Comparison of ENCODE assay signal across 19 cellular contexts in genomic region chr2:33496150-33496549, GRCh38. TPM values are rescaled to one million over a fixed set of nuclear protein-coding genes. Genes with fewer than 3 reads are reported as not detected.
DNase-seq lines count a peak whose midpoint lies in the region; ATAC-seq, FAIRE-seq and TF ChIP-seq lines count a peak whose summit lies in the region.
"Had no signal": no experiment of that assay in that cellular context is flagged by ENCODE, and none has a peak within 500 bp of the region (broad histone marks: within the 10 kb centered on the region; RNA-seq: fewer than 3 reads in every experiment).

No MANE protein-coding gene starts in this region.

- no peaks in the 10 kb centered on the region for H3K9me3 Mint-ChIP-seq in activated T-helper 1 cell treated with anti-CD3 and anti-CD28 coated beads, Interleukin-12 subunit alpha, Interleukin-12 subunit beta, Interleukin-2, Interleukin-4 antibody, amounts not matched to agents 30 ng/mL and 10 ng/mL and 1 ng/mL, durations not matched to agents 14 hours and 24 hours and 36 hours
- H3K9me3 Mint-ChIP-seq in immature natural killer cell: peaks cover 0 to 4% (median 0%) of the 10 kb centered on the region in 6 donors

- peak; percentile 84 for DNase-seq in AG10803 (ENCODE audit: low read depth)
- no peak for DNase-seq in GM19239 (ENCODE audit: insufficient read length, low spot score)
- DNase-seq in activated T-helper 1 cell treated with anti-CD3 and anti-CD28 coated beads, Interleukin-12 subunit alpha, Interleukin-12 subunit beta, Interleukin-2, Interleukin-4 antibody, amounts not matched to agents 30 ng/mL and 10 ng/mL and 1 ng/mL, durations not matched to agents 14 hours and 24 hours and 36 hours (ENCODE audit: low spot score): no peak
- DNase-seq in immature natural killer cell: no peak
- no peak for DNase-seq in amygdala (lab: John Stamatoyannopoulos, UW)
- DNase-seq in iPS-NIHi7 (ENCODE audit: extremely low spot score): no peak
- no peak for DNase-seq in NOMO-1 treated with dmso at 0.1 percent for 144 hours (lab: John Stamatoyannopoulos, UW; ENCODE audit: unreplicated experiment)
- DNase-seq: activated CD8-positive, alpha-beta memory T cell treated with anti-CD3 and anti-CD28 coated beads, Interleukin-2, amount 50 U/mL, for 4 hours; activated naive CD4-positive, alpha-beta T cell treated with anti-CD3 and anti-CD28 coated beads, Interleukin-2, amount 50 U/mL, for 16 hours; central memory CD4-positive, alpha-beta T cell; NCI-H1092 treated with DMSO at 0.1 percent for 48 hours; NCI-H226; stimulated activated CD4-positive, alpha-beta T cell treated with anti-CD3 and anti-CD28 coated beads, Interleukin-15, amount 100 ng/mL, for 24 hours; WERI-Rb-1 had no signal

- intact Hi-C loops in activated T-helper 1 cell treated with anti-CD3 and anti-CD28 coated beads, Interleukin-12 subunit alpha, Interleukin-12 subunit beta, Interleukin-2, Interleukin-4 antibody, amounts not matched to agents 30 ng/mL and 10 ng/mL and 1 ng/mL, durations not matched to agents 14 hours and 24 hours and 36 hours (cut with micrococcal nuclease): loop anchor here (2.0 to 5.0 kb wide), 2 partner anchors 23 to 86 kb away; no protein-coding TSS in a partner anchor

- TF ChIP-seq CTCF in AG10803 (conservative IDR thresholded peaks at IDR 0.05; ENCODE audit: low read length): no peak

- H3K4me3 Mint-ChIP-seq in activated T-helper 1 cell treated with anti-CD3 and anti-CD28 coated beads, Interleukin-12 subunit alpha, Interleukin-12 subunit beta, Interleukin-2, Interleukin-4 antibody, amounts not matched to agents 30 ng/mL and 10 ng/mL and 1 ng/mL, durations not matched to agents 14 hours and 24 hours and 36 hours: peak overlapping the region; percentile 6
- peak overlapping the region in 4 of 5 donors; percentile 26 to 65 (median 46) for H3K4me3 Mint-ChIP-seq in immature natural killer cell

- no peak for ATAC-seq in HG02610 (IDR thresholded peaks at IDR 0.05; ENCODE audit: unreplicated experiment)

- peak; percentile 55 for FAIRE-seq in GM19239 (lab: Jason Lieb, UNC)

- H3K4me1 Mint-ChIP-seq in activated T-helper 1 cell treated with anti-CD3 and anti-CD28 coated beads, Interleukin-12 subunit alpha, Interleukin-12 subunit beta, Interleukin-2, Interleukin-4 antibody, amounts not matched to agents 30 ng/mL and 10 ng/mL and 1 ng/mL, durations not matched to agents 14 hours and 24 hours and 36 hours (ENCODE audit: low read depth): peaks cover 44% of the 10 kb centered on the region
- peaks cover 33 to 55% of the 10 kb centered on the region in 2 donors for H3K4me1 Mint-ChIP-seq in immature natural killer cell

- peaks cover 6% of the 10 kb centered on the region for H3K36me3 Mint-ChIP-seq in activated T-helper 1 cell treated with anti-CD3 and anti-CD28 coated beads, Interleukin-12 subunit alpha, Interleukin-12 subunit beta, Interleukin-2, Interleukin-4 antibody, amounts not matched to agents 30 ng/mL and 10 ng/mL and 1 ng/mL, durations not matched to agents 14 hours and 24 hours and 36 hours (ENCODE audit: low read depth)
- peaks cover 0 to 8% (median 3%) of the 10 kb centered on the region in 3 donors for H3K36me3 Mint-ChIP-seq in immature natural killer cell

- no peak overlapping the region for H3K27ac Mint-ChIP-seq in activated T-helper 1 cell treated with anti-CD3 and anti-CD28 coated beads, Interleukin-12 subunit alpha, Interleukin-12 subunit beta, Interleukin-2, Interleukin-4 antibody, amounts not matched to agents 30 ng/mL and 10 ng/mL and 1 ng/mL, durations not matched to agents 14 hours and 24 hours and 36 hours
- H3K27ac Mint-ChIP-seq in immature natural killer cell: peak overlapping the region in 2 of 6 donors; percentile 13 to 60

- peaks cover 2% of the 10 kb centered on the region for H3K27me3 Mint-ChIP-seq in activated T-helper 1 cell treated with anti-CD3 and anti-CD28 coated beads, Interleukin-12 subunit alpha, Interleukin-12 subunit beta, Interleukin-2, Interleukin-4 antibody, amounts not matched to agents 30 ng/mL and 10 ng/mL and 1 ng/mL, durations not matched to agents 14 hours and 24 hours and 36 hours (ENCODE audit: insufficient read depth)
- peaks cover 7 to 31% (median 8%) of the 10 kb centered on the region in 3 donors for H3K27me3 Mint-ChIP-seq in immature natural killer cell (ENCODE audit: low read depth in 3 of 3)

- H3K4me3 ChIP-seq in AG10803 (ENCODE audit: low read length): no peak overlapping the region
- H3K4me3 ChIP-seq: BLaER1, prostate gland, SJSA1, thoracic aorta had no signal

RNA-seq across cellular contexts. Expression of gene RASGRP3, which starts 19.7 kb away (rescaled TPM):
- total RNA-seq in activated T-helper 1 cell treated with anti-CD3 and anti-CD28 coated beads, Interleukin-12 subunit alpha, Interleukin-12 subunit beta, Interleukin-2, Interleukin-4 antibody, amounts not matched to agents 30 ng/mL and 10 ng/mL and 1 ng/mL, durations not matched to agents 14 hours and 24 hours and 36 hours: 3.6 and 4.1 TPM in 2 replicates
- 1 to 10 TPM in 2 of 3 donors, not detected in 1; 1.8 to 2.5 TPM for polyA plus RNA-seq in immature natural killer cell
